ENCODE assay signal across 21 cellular contexts in the genomic region with DNA sequence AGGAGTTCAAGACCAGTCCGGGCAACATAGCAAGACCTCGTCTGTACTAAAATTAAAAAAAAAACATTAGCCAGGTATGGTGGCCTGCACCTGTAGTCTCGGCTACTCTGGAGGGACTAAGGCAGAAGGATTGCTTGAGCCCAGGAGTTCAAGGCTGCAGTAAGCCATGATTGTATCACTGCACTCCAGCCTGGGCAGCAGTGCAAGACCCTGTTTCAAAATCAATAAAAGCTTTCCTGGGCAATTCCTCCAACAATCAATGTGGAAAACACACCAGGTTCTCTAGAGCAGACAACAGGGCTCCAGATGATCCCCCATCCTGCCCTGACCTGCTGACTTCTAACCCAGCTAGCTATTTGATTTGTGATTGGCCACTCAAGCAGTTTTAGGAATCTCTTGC. TPM values are rescaled to one million over a fixed set of nuclear protein-coding genes. Genes with fewer than 3 reads are reported as not detected.
A peak's percentile ranks its signal among the peaks of the same experiment; 100 is the strongest.
DNase-seq lines count a peak whose midpoint lies in the region; ATAC-seq, FAIRE-seq and TF ChIP-seq lines count a peak whose summit lies in the region.
"Had no signal": no experiment of that assay in that cellular context is flagged by ENCODE, and none has a peak within 500 bp of the region (broad histone marks: within the 10 kb centered on the region; RNA-seq: fewer than 3 reads in every experiment).

No MANE protein-coding gene starts in this region.

- H3K36me3 ChIP-seq in OCI-LY7 (ENCODE audit: insufficient read depth, low read length) = no peaks in the 10 kb centered on the region
- no peaks in the 10 kb centered on the region for H3K36me3 ChIP-seq in K562 (ENCODE audit: control insufficient read depth, insufficient read depth, low read length)
- H3K36me3 ChIP-seq in neural progenitor cell = no peaks in the 10 kb centered on the region
- no peaks in the 10 kb centered on the region for H3K36me3 ChIP-seq in Karpas-422 (ENCODE audit: insufficient read depth, low read length)
- H3K36me3 ChIP-seq: esophagus muscularis mucosa had no signal

- 5% methylated on average over 3 of the region's 3 CpGs for WGBS in K562 (ENCODE audit: insufficient coverage, low coverage, missing lambda C conversion rate)

- H3K4me3 ChIP-seq in OCI-LY7 (ENCODE audit: low read depth, low read length, poor library complexity, severe bottlenecking) (no peak overlapping the region), K562 (no peak overlapping the region), neural progenitor cell (no peak overlapping the region), Karpas-422 (ENCODE audit: low read length) (no peak overlapping the region)

- no peak for FAIRE-seq in K562 (lab: Jason Lieb, UNC)
- FAIRE-seq: small intestine, urothelium cell line had no signal

- TF ChIP-seq EP300 in K562 (IDR thresholded peaks at IDR 0.05; ENCODE audit: low read length) = no peak

- POLR2A ChIA-PET in OCI-LY7 (lab: Charles Lee) = no interaction called here
- POLR2A ChIA-PET in K562 (lab: Yijun Ruan, JAX) = interaction anchor here (0.7 kb wide), 1 partner anchor 9 kb away, joined by 3 read pairs; no protein-coding TSS in a partner anchor

- peaks cover 22% of the 10 kb centered on the region for H3F3A ChIP-seq in neural progenitor cell (ENCODE audit: low read depth)

- no peak for TF ChIP-seq POLR2A in K562 (conservative IDR thresholded peaks at IDR 0.05)

- peaks cover 20% of the 10 kb centered on the region for H3K4me1 Mint-ChIP-seq in activated T-cell treated with anti-CD3 and anti-CD28 coated beads, Interleukin-2, amount 50 U/mL, for 24 hours (ENCODE audit: low read depth)
- H3K4me1 Mint-ChIP-seq in neural progenitor cell = peaks cover 14% of the 10 kb centered on the region

- H3K4me3 Mint-ChIP-seq in activated T-cell treated with anti-CD3 and anti-CD28 coated beads, Interleukin-2, amount 50 U/mL, for 24 hours = peak overlapping the region; percentile 80
- peak overlapping the region; percentile 88 for H3K4me3 Mint-ChIP-seq in neural progenitor cell

- H3K9me2 ChIP-seq in OCI-LY7 (ENCODE audit: insufficient read depth, low read length) (no peaks in the 10 kb centered on the region), Karpas-422 (replicated peaks; ENCODE audit: insufficient read depth, low read length) (no peaks in the 10 kb centered on the region)

- H3K79me2 ChIP-seq in OCI-LY7 (ENCODE audit: insufficient read depth, low read depth, low read length) = no peaks in the 10 kb centered on the region
- H3K79me2 ChIP-seq in K562 (ENCODE audit: control insufficient read depth, insufficient read depth, low read length) = no peaks in the 10 kb centered on the region
- H3K79me2 ChIP-seq in neural progenitor cell (ENCODE audit: low read depth) = no peaks in the 10 kb centered on the region
- no peaks in the 10 kb centered on the region for H3K79me2 ChIP-seq in Karpas-422 (ENCODE audit: low read length)

- CTCF ChIA-PET in OCI-LY7 (lab: Charles Lee; ENCODE audit: unreplicated experiment) (no interaction called here), K562 (lab: Yijun Ruan, JAX; ENCODE audit: low intra/inter-chr PET ratio) (no interaction called here)

- no peaks in the 10 kb centered on the region for H3K36me3 Mint-ChIP-seq in activated T-cell treated with anti-CD3 and anti-CD28 coated beads, Interleukin-2, amount 50 U/mL, for 24 hours (ENCODE audit: low read depth)
- H3K36me3 Mint-ChIP-seq in neural progenitor cell = no peaks in the 10 kb centered on the region

- H2AFZ ChIP-seq in OCI-LY7 (ENCODE audit: low read length) (no peak overlapping the region), K562 (ENCODE audit: low read depth, low read length) (no peak overlapping the region), neural progenitor cell (replicated peaks) (no peak overlapping the region), Karpas-422 (ENCODE audit: low read length) (no peak overlapping the region)

- in situ Hi-C loops in K562 (cut with MboI) = no loop called here

- H4K20me1 ChIP-seq in OCI-LY7 (ENCODE audit: insufficient read depth, low read length) (no peaks in the 10 kb centered on the region), K562 (replicated peaks; ENCODE audit: control insufficient read depth, insufficient read depth, low read length) (peaks cover 4% of the 10 kb centered on the region; the same call in 1 of the 2 replicates), neural progenitor cell (ENCODE audit: low read depth) (no peaks in the 10 kb centered on the region), Karpas-422 (ENCODE audit: insufficient read depth, low read depth, low read length) (no peaks in the 10 kb centered on the region)

- H3K27me3 ChIP-seq in K562 (ENCODE audit: control insufficient read depth in 2 of 2, insufficient read depth in 2 of 2, low read length in 2 of 2) = peaks cover 25 to 52% of the 10 kb centered on the region in 2 experiments; a peak in 4 of 5 replicates
- H3K27me3 ChIP-seq in neural progenitor cell = peaks cover 30% of the 10 kb centered on the region
- no peaks in the 10 kb centered on the region for H3K27me3 ChIP-seq in Karpas-422 (ENCODE audit: low read length)
- H3K27me3 ChIP-seq: esophagus muscularis mucosa had no signal

- H3K4me1 ChIP-seq in OCI-LY7 (ENCODE audit: insufficient read depth, low read length, poor library complexity, severe bottlenecking) (peaks cover 5% of the 10 kb centered on the region), K562 (replicated peaks in 1 of 2; ENCODE audit: control insufficient read depth in 2 of 2, insufficient read depth in 2 of 2, low read length in 2 of 2) (peaks cover 0 to 18% of the 10 kb centered on the region in 2 experiments; a peak in 3 of 5 replicates), neural progenitor cell (no peaks in the 10 kb centered on the region), Karpas-422 (ENCODE audit: low read length) (peaks cover 17% of the 10 kb centered on the region)

- no peak for DNase-seq in activated T-cell treated with anti-CD3 and anti-CD28 coated beads, Interleukin-2, amount 50 U/mL, for 24 hours
- DNase-seq in activated T-cell treated with anti-CD3 and anti-CD28 coated beads for 4 hours = no peak
- DNase-seq in OCI-LY7 (ENCODE audit: low spot score) = no peak
- no peak for DNase-seq in K562 (ENCODE audit: extremely low read depth in 1 of 4, low spot score in 3 of 4)
- no peak for DNase-seq in neural progenitor cell (ENCODE audit: low spot score)
- no peak for DNase-seq in occipital lobe (lab: John Stamatoyannopoulos, UW)
- DNase-seq in Kasumi-1 (lab: John Stamatoyannopoulos, UW) = no peak
- no peak for DNase-seq in Karpas-422
- DNase-seq: COR-L47; dermis blood vessel endothelial cell; GOT3; head of caudate nucleus; islet precursor cell; NCI-H1694; NCI-H446; OCI-M1; small intestine; stimulated activated naive CD4-positive, alpha-beta T cell had no signal

- intact Hi-C loops in OCI-LY7 (cut with micrococcal nuclease; ENCODE audit: unreplicated experiment) (no loop called here), K562 (cut with micrococcal nuclease) (no loop called here)

- H3K27me3 Mint-ChIP-seq in activated T-cell treated with anti-CD3 and anti-CD28 coated beads, Interleukin-2, amount 50 U/mL, for 24 hours = no peaks in the 10 kb centered on the region
- peaks cover 8% of the 10 kb centered on the region for H3K27me3 Mint-ChIP-seq in neural progenitor cell (ENCODE audit: insufficient read depth, low read depth)

- BruUV-seq in OCI-LY7 (replicated peaks; lab: Mats Ljungman, UMichigan) = no TSS peak
- no TSS peak for BruUV-seq in K562 (replicated peaks; lab: Mats Ljungman, UMichigan)

- ATAC-seq in K562 = no peak

- H3K9me3 Mint-ChIP-seq in activated T-cell treated with anti-CD3 and anti-CD28 coated beads, Interleukin-2, amount 50 U/mL, for 24 hours = no peaks in the 10 kb centered on the region
- H3K9me3 Mint-ChIP-seq in neural progenitor cell = no peaks in the 10 kb centered on the region

- H3K27ac Mint-ChIP-seq in activated T-cell treated with anti-CD3 and anti-CD28 coated beads, Interleukin-2, amount 50 U/mL, for 24 hours = peak overlapping the region; percentile 44
- no peak overlapping the region for H3K27ac Mint-ChIP-seq in neural progenitor cell

- H3K27ac ChIP-seq in OCI-LY7 (ENCODE audit: low read depth, low read length, poor library complexity, severe bottlenecking) (no peak overlapping the region), K562 (ENCODE audit: extremely low read depth, low read depth, low read length) (no peak overlapping the region), neural progenitor cell (no peak overlapping the region), Karpas-422 (ENCODE audit: low read length) (no peak overlapping the region)

- H3K9ac ChIP-seq in K562 (ENCODE audit: insufficient read depth in 1 of 2, low read depth in 2 of 2, low read length in 2 of 2) = no peak overlapping the region
- H3K9ac ChIP-seq in neural progenitor cell = no peak overlapping the region
- no peak overlapping the region for H3K9ac ChIP-seq in Karpas-422 (ENCODE audit: low read length)

- no peak for TF ChIP-seq RAD21 in K562 (CRISPR knock-in tag; conservative IDR thresholded peaks at IDR 0.05 in 1 of 2, IDR thresholded peaks at IDR 0.05 in 1 of 2)

- no peaks in the 10 kb centered on the region for H3K9me1 ChIP-seq in K562 (ENCODE audit: control insufficient read depth, insufficient read depth, low read length)

- TF ChIP-seq CTCF in OCI-LY7 (conservative IDR thresholded peaks at IDR 0.05; ENCODE audit: low read length) (no peak), K562 (IDR thresholded peaks at IDR 0.05 in 2 of 3, conservative IDR thresholded peaks at IDR 0.05 in 1 of 3; ENCODE audit: insufficient read depth in 2 of 3, low read depth in 1 of 3, low read length in 3 of 3) (no peak), neural progenitor cell (IDR thresholded peaks at IDR 0.05) (no peak)

- H3K9me3 ChIP-seq in OCI-LY7 (ENCODE audit: low read length) = no peaks in the 10 kb centered on the region
- H3K9me3 ChIP-seq in K562 (replicated peaks; ENCODE audit: control insufficient read depth, insufficient read depth, low read depth, low read length) = no peaks in the 10 kb centered on the region
- H3K9me3 ChIP-seq in neural progenitor cell (ENCODE audit: low read depth) = no peaks in the 10 kb centered on the region
- no peaks in the 10 kb centered on the region for H3K9me3 ChIP-seq in Karpas-422 (ENCODE audit: low read length)
- H3K9me3 ChIP-seq: esophagus muscularis mucosa had no signal

- H3K4me2 ChIP-seq in OCI-LY7 (ENCODE audit: low read length) (peak overlapping the region; percentile 85; the same call in 1 of the 2 replicates), K562 (ENCODE audit: insufficient read depth, low read length) (no peak overlapping the region), neural progenitor cell (no peak overlapping the region), Karpas-422 (ENCODE audit: low read depth, low read length, poor library complexity, severe bottlenecking) (no peak overlapping the region)

RNA-seq across cellular contexts. Expression of a gene that starts 1.2 kb away (rescaled TPM):
- total RNA-seq in OCI-LY7 (2014; rRNA removed; shearing (Covaris generic)) = not detected in 2 replicates
- total RNA-seq in OCI-LY7 (2022) (0.27 TPM in 1 of 2 replicates, not detected in the other), K562 (2014; rRNA removed) (not detected in 2 replicates), K562 (2014; rRNA removed; fragmentation: Illumina TruSeq; extraction: Trizol) (not detected in 2 replicates), K562 (2015; rRNA removed; fragmentation: Illumina TruSeq; extraction: Trizol) (not detected in 2 replicates), K562 (2021) (not detected in 2 replicates), neural progenitor cell (ENCODE audit: low replicate concordance) (0.43 and 0.71 TPM in 2 replicates), occipital lobe (1.1 TPM)
- total RNA-seq in K562 (2011; cell fraction: chromatin; rRNA removed; ENCODE audit: low replicate concordance) = not detected in 2 replicates
- not detected in 2 replicates for total RNA-seq in K562 (2011; cell fraction: nucleolus; rRNA removed)
- 0.22 TPM in 1 of 2 replicates, not detected in the other for total RNA-seq in K562 (2011; cell fraction: nucleoplasm; rRNA removed)
- polyA plus RNA-seq in K562 (2011; rRNA removed) (0.03 TPM in 1 of 2 replicates, not detected in the other), K562 (2014; fragmentation: Illumina TruSeq; extraction: Trizol) (not detected in 2 replicates), K562 (2014; fragmentation: Nextera tagmentation; extraction: Ambion mirVana) (under 1 TPM; 0.06 to 0.37 TPM), K562 (2014; rRNA removed) (not detected in 2 replicates)
- not detected in 2 replicates for polyA plus RNA-seq in K562 (2011; cell fraction: cytosol; rRNA removed)
- 0.06 and 0.09 TPM in 2 replicates for polyA plus RNA-seq in K562 (2011; cell fraction: nucleus; rRNA removed)
- 0.05 and 0.36 TPM in 2 replicates for polyA plus RNA-seq in K562 (2012)
- polyA minus RNA-seq in K562 (2011; rRNA and poly(A)+ RNA removed) = 0.09 TPM in 1 of 2 replicates, not detected in the other
- polyA minus RNA-seq in K562 (2011; cell fraction: cytosol; rRNA and poly(A)+ RNA removed) = not detected in 2 replicates
- 0.22 and 0.27 TPM in 2 replicates for polyA minus RNA-seq in K562 (2011; cell fraction: nucleus; rRNA and poly(A)+ RNA removed)
- 1.3 TPM in 1 of 2 replicates, not detected in the other for total RNA-seq in Karpas-422 (2014; rRNA removed; shearing (Covaris generic); ENCODE audit: low replicate concordance)
- total RNA-seq: dermis blood vessel endothelial cell, HT1080 had no signal

RNA-seq across cellular contexts. Expression of a gene that starts 1.8 kb away (rescaled TPM):
- total RNA-seq in OCI-LY7 (2014; rRNA removed; shearing (Covaris generic)) = 0.72 and 1.1 TPM in 2 replicates
- 5.7 and 6.4 TPM in 2 replicates for total RNA-seq in OCI-LY7 (2022)
- 0.33 and 0.46 TPM in 2 replicates for total RNA-seq in K562 (2011; cell fraction: chromatin; rRNA removed; ENCODE audit: low replicate concordance)
- total RNA-seq in K562 (2011; cell fraction: nucleolus; rRNA removed) = 0.17 and 0.26 TPM in 2 replicates
- 0.37 and 0.69 TPM in 2 replicates for total RNA-seq in K562 (2011; cell fraction: nucleoplasm; rRNA removed)
- 0.36 and 0.41 TPM in 2 replicates for total RNA-seq in K562 (2014; rRNA removed)
- total RNA-seq in K562 (2014; rRNA removed; fragmentation: Illumina TruSeq; extraction: Trizol) = 0.33 and 0.54 TPM in 2 replicates
- total RNA-seq in K562 (2015; rRNA removed; fragmentation: Illumina TruSeq; extraction: Trizol) = 0.22 and 0.30 TPM in 2 replicates
- total RNA-seq in K562 (2021) = 0.38 and 0.40 TPM in 2 replicates
- polyA plus RNA-seq in K562 (2011; rRNA removed) = 0.45 and 0.61 TPM in 2 replicates
- 0.53 and 0.70 TPM in 2 replicates for polyA plus RNA-seq in K562 (2011; cell fraction: cytosol; rRNA removed)
- 0.38 and 0.73 TPM in 2 replicates for polyA plus RNA-seq in K562 (2011; cell fraction: nucleus; rRNA removed)
- 0.48 and 1.8 TPM in 2 replicates for polyA plus RNA-seq in K562 (2012)
- 0.51 and 0.75 TPM in 2 replicates for polyA plus RNA-seq in K562 (2014; fragmentation: Illumina TruSeq; extraction: Trizol)
- polyA plus RNA-seq in K562 (2014; fragmentation: Nextera tagmentation; extraction: Ambion mirVana) = under 1 TPM; 0.06 to 0.17 TPM
- 0.41 and 0.71 TPM in 2 replicates for polyA plus RNA-seq in K562 (2014; rRNA removed)
- 0.15 and 0.25 TPM in 2 replicates for polyA minus RNA-seq in K562 (2011; rRNA and poly(A)+ RNA removed)
- polyA minus RNA-seq in K562 (2011; cell fraction: cytosol; rRNA and poly(A)+ RNA removed) = 0.57 TPM in 1 of 2 replicates, not detected in the other
- 0.13 and 0.22 TPM in 2 replicates for polyA minus RNA-seq in K562 (2011; cell fraction: nucleus; rRNA and poly(A)+ RNA removed)
- total RNA-seq in neural progenitor cell (ENCODE audit: low replicate concordance) = 1.9 and 2.4 TPM in 2 replicates
- 2.8 TPM for total RNA-seq in occipital lobe
- total RNA-seq in Karpas-422 (2014; rRNA removed; shearing (Covaris generic); ENCODE audit: low replicate concordance) = 4.9 and 13.5 TPM in 2 replicates
